2 cellular contexts compared by ENCODE assay signal in the genomic region with DNA sequence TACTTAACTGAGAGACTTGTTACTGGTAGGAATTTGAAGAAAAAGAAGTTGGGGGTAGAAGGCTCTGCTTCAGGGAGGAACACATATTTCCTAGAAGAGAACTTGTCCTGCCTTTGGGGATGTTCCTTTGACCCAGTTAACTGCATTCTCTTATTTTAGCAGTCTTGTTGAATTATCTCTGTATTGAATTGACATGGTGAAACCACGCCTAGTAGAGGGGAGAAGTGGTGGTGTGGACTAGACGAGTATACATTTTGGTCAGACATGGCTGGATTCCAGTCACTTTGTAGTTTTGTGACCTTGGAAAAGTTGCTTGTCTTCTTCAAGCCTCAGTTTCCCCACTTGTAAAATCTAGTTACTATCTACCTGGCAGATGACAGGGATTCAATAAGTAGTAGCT.
TF ChIP-seq lines count a peak whose summit lies in the region.

No MANE protein-coding gene starts in this region.

TF ChIP-seq in SK-N-SH, 30 proteins besides CTCF, POLR2A, EP300 and RAD21 (continued from another document):
- TF ChIP-seq, protein P1, sequence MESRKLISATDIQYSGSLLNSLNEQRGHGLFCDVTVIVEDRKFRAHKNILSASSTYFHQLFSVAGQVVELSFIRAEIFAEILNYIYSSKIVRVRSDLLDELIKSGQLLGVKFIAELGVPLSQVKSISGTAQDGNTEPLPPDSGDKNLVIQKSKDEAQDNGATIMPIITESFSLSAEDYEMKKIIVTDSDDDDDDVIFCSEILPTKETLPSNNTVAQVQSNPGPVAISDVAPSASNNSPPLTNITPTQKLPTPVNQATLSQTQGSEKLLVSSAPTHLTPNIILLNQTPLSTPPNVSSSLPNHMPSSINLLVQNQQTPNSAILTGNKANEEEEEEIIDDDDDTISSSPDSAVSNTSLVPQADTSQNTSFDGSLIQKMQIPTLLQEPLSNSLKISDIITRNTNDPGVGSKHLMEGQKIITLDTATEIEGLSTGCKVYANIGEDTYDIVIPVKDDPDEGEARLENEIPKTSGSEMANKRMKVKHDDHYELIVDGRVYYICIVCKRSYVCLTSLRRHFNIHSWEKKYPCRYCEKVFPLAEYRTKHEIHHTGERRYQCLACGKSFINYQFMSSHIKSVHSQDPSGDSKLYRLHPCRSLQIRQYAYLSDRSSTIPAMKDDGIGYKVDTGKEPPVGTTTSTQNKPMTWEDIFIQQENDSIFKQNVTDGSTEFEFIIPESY (IDR thresholded peaks at IDR 0.05; ENCODE audit: borderline replicate concordance, low read depth), result no peak
- TF ChIP-seq POLR2AphosphoS5 (IDR thresholded peaks at IDR 0.05; ENCODE audit: low read depth, low read length) (no peak), EZH2phosphoT487 (IDR thresholded peaks at IDR 0.05; ENCODE audit: borderline replicate concordance, low read depth) (no peak), FOSL2 (IDR thresholded peaks at IDR 0.05; ENCODE audit: borderline replicate concordance, low read depth) (no peak), TCF12 (IDR thresholded peaks at IDR 0.05) (no peak), TEAD4 (IDR thresholded peaks at IDR 0.05; ENCODE audit: borderline replicate concordance, insufficient read depth) (no peak)
- TF ChIP-seq, protein P2, sequence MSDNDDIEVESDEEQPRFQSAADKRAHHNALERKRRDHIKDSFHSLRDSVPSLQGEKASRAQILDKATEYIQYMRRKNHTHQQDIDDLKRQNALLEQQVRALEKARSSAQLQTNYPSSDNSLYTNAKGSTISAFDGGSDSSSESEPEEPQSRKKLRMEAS (IDR thresholded peaks at IDR 0.05; ENCODE audit: low read depth), result no peak
- TF ChIP-seq, protein P3, sequence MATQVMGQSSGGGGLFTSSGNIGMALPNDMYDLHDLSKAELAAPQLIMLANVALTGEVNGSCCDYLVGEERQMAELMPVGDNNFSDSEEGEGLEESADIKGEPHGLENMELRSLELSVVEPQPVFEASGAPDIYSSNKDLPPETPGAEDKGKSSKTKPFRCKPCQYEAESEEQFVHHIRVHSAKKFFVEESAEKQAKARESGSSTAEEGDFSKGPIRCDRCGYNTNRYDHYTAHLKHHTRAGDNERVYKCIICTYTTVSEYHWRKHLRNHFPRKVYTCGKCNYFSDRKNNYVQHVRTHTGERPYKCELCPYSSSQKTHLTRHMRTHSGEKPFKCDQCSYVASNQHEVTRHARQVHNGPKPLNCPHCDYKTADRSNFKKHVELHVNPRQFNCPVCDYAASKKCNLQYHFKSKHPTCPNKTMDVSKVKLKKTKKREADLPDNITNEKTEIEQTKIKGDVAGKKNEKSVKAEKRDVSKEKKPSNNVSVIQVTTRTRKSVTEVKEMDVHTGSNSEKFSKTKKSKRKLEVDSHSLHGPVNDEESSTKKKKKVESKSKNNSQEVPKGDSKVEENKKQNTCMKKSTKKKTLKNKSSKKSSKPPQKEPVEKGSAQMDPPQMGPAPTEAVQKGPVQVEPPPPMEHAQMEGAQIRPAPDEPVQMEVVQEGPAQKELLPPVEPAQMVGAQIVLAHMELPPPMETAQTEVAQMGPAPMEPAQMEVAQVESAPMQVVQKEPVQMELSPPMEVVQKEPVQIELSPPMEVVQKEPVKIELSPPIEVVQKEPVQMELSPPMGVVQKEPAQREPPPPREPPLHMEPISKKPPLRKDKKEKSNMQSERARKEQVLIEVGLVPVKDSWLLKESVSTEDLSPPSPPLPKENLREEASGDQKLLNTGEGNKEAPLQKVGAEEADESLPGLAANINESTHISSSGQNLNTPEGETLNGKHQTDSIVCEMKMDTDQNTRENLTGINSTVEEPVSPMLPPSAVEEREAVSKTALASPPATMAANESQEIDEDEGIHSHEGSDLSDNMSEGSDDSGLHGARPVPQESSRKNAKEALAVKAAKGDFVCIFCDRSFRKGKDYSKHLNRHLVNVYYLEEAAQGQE (IDR thresholded peaks at IDR 0.05; ENCODE audit: low read depth, low read length), result no peak

TF ChIP-seq in SK-N-SH treated with all-trans-retinoic acid at 6 μM for 48 hours, 23 proteins besides CTCF, POLR2A, EP300 and RAD21 (continued from another document):
- TF ChIP-seq, protein P4, sequence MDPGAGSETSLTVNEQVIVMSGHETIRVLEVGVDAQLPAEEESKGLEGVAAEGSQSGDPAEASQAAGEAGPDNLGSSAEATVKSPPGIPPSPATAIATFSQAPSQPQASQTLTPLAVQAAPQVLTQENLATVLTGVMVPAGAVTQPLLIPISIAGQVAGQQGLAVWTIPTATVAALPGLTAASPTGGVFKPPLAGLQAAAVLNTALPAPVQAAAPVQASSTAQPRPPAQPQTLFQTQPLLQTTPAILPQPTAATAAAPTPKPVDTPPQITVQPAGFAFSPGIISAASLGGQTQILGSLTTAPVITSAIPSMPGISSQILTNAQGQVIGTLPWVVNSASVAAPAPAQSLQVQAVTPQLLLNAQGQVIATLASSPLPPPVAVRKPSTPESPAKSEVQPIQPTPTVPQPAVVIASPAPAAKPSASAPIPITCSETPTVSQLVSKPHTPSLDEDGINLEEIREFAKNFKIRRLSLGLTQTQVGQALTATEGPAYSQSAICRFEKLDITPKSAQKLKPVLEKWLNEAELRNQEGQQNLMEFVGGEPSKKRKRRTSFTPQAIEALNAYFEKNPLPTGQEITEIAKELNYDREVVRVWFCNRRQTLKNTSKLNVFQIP (CRISPR knock-in tag; IDR thresholded peaks at IDR 0.05; ENCODE audit: borderline replicate concordance, low read depth), result no peak
- TF ChIP-seq, protein P5, sequence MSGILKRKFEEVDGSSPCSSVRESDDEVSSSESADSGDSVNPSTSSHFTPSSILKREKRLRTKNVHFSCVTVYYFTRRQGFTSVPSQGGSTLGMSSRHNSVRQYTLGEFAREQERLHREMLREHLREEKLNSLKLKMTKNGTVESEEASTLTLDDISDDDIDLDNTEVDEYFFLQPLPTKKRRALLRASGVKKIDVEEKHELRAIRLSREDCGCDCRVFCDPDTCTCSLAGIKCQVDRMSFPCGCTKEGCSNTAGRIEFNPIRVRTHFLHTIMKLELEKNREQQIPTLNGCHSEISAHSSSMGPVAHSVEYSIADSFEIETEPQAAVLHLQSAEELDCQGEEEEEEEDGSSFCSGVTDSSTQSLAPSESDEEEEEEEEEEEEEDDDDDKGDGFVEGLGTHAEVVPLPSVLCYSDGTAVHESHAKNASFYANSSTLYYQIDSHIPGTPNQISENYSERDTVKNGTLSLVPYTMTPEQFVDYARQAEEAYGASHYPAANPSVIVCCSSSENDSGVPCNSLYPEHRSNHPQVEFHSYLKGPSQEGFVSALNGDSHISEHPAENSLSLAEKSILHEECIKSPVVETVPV (CRISPR knock-in tag; IDR thresholded peaks at IDR 0.05), result no peak
TF ChIP-seq in SK-N-SH treated with all-trans-retinoic acid at 6 μM for 48 hours: peak in this region for 0.
